ENCODE assay signal across 26 cellular contexts in genomic region chr12:6122211-6122610, GRCh38. TPM values are rescaled to one million over a fixed set of nuclear protein-coding genes. Genes with fewer than 3 reads are reported as not detected.
DNase-seq lines count a peak whose midpoint lies in the region; ATAC-seq and TF ChIP-seq lines count a peak whose summit lies in the region.
"Had no signal": no experiment of that assay in that cellular context is flagged by ENCODE, and none has a peak within 500 bp of the region (broad histone marks: within the 10 kb centered on the region; RNA-seq: fewer than 3 reads in every experiment).

No MANE protein-coding gene starts in this region.

- intact Hi-C loops in stomach (cut with DNase I; ENCODE audit: low total_unique reads) = no loop called here

- DNase-seq in caudate nucleus (lab: John Stamatoyannopoulos, UW) (no peak), epithelial cell of proximal tubule (ENCODE audit: low read depth) (peak; percentile 12), mesenteric fat pad (ENCODE audit: low spot score) (peak; percentile 33), stomach (no peak), UCSD-AML1 (lab: John Stamatoyannopoulos, UW; ENCODE audit: unreplicated experiment) (no peak), osteocyte (ENCODE audit: extremely low spot score, unreplicated experiment) (no peak)
- DNase-seq: activated CD4-positive, alpha-beta T cell treated with anti-CD3 and anti-CD28 coated beads for 36 hours; activated CD8-positive, alpha-beta memory T cell treated with anti-CD3 and anti-CD28 coated beads for 24 hours; activated effector memory CD4-positive, alpha-beta T cell treated with anti-CD3 and anti-CD28 coated beads, Interleukin-2, amount 50 U/mL, for 16 hours; activated naive CD8-positive, alpha-beta T cell treated with anti-CD3 and anti-CD28 coated beads, Interleukin-2, amount 10 ng/mL, durations not matched to agents 7 days and 5 days; NCI-H1092; NCI-H187; NCI-H2171 treated with DMSO at 0.1 percent for 48 hours; NCI-H510A treated with DMSO at 0.1 percent for 48 hours; NK-92 treated with Interleukin-12 subunit alpha and Interleukin-12 subunit beta, amount 100 ng/mL, for 24 hours; pancreas; PC-3; SHP77; stimulated activated CD4-positive, alpha-beta T cell treated with anti-CD3 and anti-CD28 coated beads, Interleukin-2, amount 100 ng/mL, for 24 hours had no signal

- H3K27me3 ChIP-seq in stomach = no peaks in the 10 kb centered on the region
- H3K27me3 ChIP-seq: BLaER1 treated with 17β-estradiol and CSF1 and Interleukin-3, amounts not matched to agents 10 nM and 100 nM; hepatocyte; pancreas had no signal

- no peak overlapping the region for H3K4me3 ChIP-seq in epithelial cell of proximal tubule (ENCODE audit: low read depth, low read length)
- peak overlapping the region in 3 of 4 donors; percentile 6 to 20 (median 15) for H3K4me3 ChIP-seq in stomach
- H3K4me3 ChIP-seq: BLaER1 treated with 17β-estradiol and CSF1 and Interleukin-3, amounts not matched to agents 10 nM and 100 nM; hepatocyte; pancreas had no signal

- H3K4me1 Mint-ChIP-seq in osteocyte (ENCODE audit: unreplicated experiment) = peaks cover 2% of the 10 kb centered on the region
- H3K4me1 Mint-ChIP-seq: activated CD4-positive, alpha-beta T cell treated with anti-CD3 and anti-CD28 coated beads for 36 hours; activated naive CD8-positive, alpha-beta T cell treated with anti-CD3 and anti-CD28 coated beads, Interleukin-2, amount 10 ng/mL, durations not matched to agents 7 days and 5 days had no signal

- TF ChIP-seq CTCF in epithelial cell of proximal tubule (conservative IDR thresholded peaks at IDR 0.05; ENCODE audit: low read depth, low read length) (no peak), stomach (IDR thresholded peaks at IDR 0.05) (no peak), osteocyte (IDR thresholded peaks at IDR 0.05) (no peak)

- no peak overlapping the region for H3K4me3 Mint-ChIP-seq in osteocyte (ENCODE audit: unreplicated experiment)
- H3K4me3 Mint-ChIP-seq: activated CD4-positive, alpha-beta T cell treated with anti-CD3 and anti-CD28 coated beads for 36 hours; activated naive CD8-positive, alpha-beta T cell treated with anti-CD3 and anti-CD28 coated beads, Interleukin-2, amount 10 ng/mL, durations not matched to agents 7 days and 5 days; T-helper 2 cell treated with Interferon-gamma antibody and Interleukin-4, amounts not matched to agents 5 μg/mL and 100 μg/mL, for 36 hours had no signal

- no peak for TF ChIP-seq EP300 in stomach (IDR thresholded peaks at IDR 0.05)

- no peaks in the 10 kb centered on the region for H3K9me3 ChIP-seq in stomach
- H3K9me3 ChIP-seq: BLaER1 treated with 17β-estradiol and CSF1 and Interleukin-3, amounts not matched to agents 10 nM and 100 nM; pancreas had no signal

- H3K9me3 Mint-ChIP-seq in osteocyte (ENCODE audit: unreplicated experiment) = no peaks in the 10 kb centered on the region
- H3K9me3 Mint-ChIP-seq: activated naive CD8-positive, alpha-beta T cell treated with anti-CD3 and anti-CD28 coated beads, Interleukin-2, amount 10 ng/mL, durations not matched to agents 7 days and 5 days; T-helper 2 cell treated with Interferon-gamma antibody and Interleukin-4, amounts not matched to agents 5 μg/mL and 100 μg/mL, for 36 hours had no signal

- no peaks in the 10 kb centered on the region for H3K36me3 ChIP-seq in stomach
- H3K36me3 ChIP-seq: BLaER1 treated with 17β-estradiol and CSF1 and Interleukin-3, amounts not matched to agents 10 nM and 100 nM; pancreas had no signal

- WGBS in stomach, 5 donors = 83 to 93% (median 92%) methylated on average over 5 of the region's 5 CpGs

- no peaks in the 10 kb centered on the region for H3K36me3 Mint-ChIP-seq in osteocyte (ENCODE audit: unreplicated experiment)
- H3K36me3 Mint-ChIP-seq: activated naive CD8-positive, alpha-beta T cell treated with anti-CD3 and anti-CD28 coated beads, Interleukin-2, amount 10 ng/mL, durations not matched to agents 7 days and 5 days had no signal

- no peaks in the 10 kb centered on the region for H3K4me1 ChIP-seq in stomach
- H3K4me1 ChIP-seq: BLaER1 treated with 17β-estradiol and CSF1 and Interleukin-3, amounts not matched to agents 10 nM and 100 nM; pancreas had no signal

- H3K27ac ChIP-seq in caudate nucleus (ENCODE audit: low read depth, low read length) (peak overlapping the region; percentile 73), stomach (peak overlapping the region in 3 of 5 donors; percentile 44 to 63 (median 57))
- H3K27ac ChIP-seq: BLaER1 treated with 17β-estradiol and CSF1 and Interleukin-3, amounts not matched to agents 10 nM and 100 nM; epithelial cell of prostate; hepatocyte; pancreas had no signal

- no peaks in the 10 kb centered on the region for H3K27me3 Mint-ChIP-seq in osteocyte (ENCODE audit: unreplicated experiment)
- H3K27me3 Mint-ChIP-seq: activated CD4-positive, alpha-beta T cell treated with anti-CD3 and anti-CD28 coated beads for 36 hours had no signal

- no peak overlapping the region for H3K27ac Mint-ChIP-seq in osteocyte (ENCODE audit: unreplicated experiment)
- H3K27ac Mint-ChIP-seq: activated CD4-positive, alpha-beta T cell treated with anti-CD3 and anti-CD28 coated beads for 36 hours; activated naive CD8-positive, alpha-beta T cell treated with anti-CD3 and anti-CD28 coated beads, Interleukin-2, amount 10 ng/mL, durations not matched to agents 7 days and 5 days; T-helper 2 cell treated with Interferon-gamma antibody and Interleukin-4, amounts not matched to agents 5 μg/mL and 100 μg/mL, for 36 hours had no signal

- ATAC-seq in HG03108 (IDR thresholded peaks at IDR 0.05; ENCODE audit: unreplicated experiment) = no peak
- no peak for ATAC-seq in HG03280 (IDR thresholded peaks at IDR 0.05; ENCODE audit: unreplicated experiment)
- ATAC-seq: activated CD4-positive, alpha-beta T cell treated with anti-CD3 and anti-CD28 coated beads for 36 hours; pancreas; PC-3 had no signal

- no peak for TF ChIP-seq POLR2A in stomach (IDR thresholded peaks at IDR 0.05)

RNA-seq across cellular contexts. Expression of gene VWF, which starts 2.3 kb away (rescaled TPM):
- total RNA-seq in epithelial cell of proximal tubule (0.06 and 0.07 TPM in 2 replicates), mesenteric fat pad (733 TPM), stomach (100 to 1,000 TPM in 1 of 5 donors, 10 to 100 TPM in 4; 49.0 to 103 (median 69.6) TPM), osteocyte (0.13 and 0.31 TPM in 2 replicates)
- 10 to 100 TPM in 1 of 3 donors, 1 to 10 TPM in 2; 3.1 to 22.7 (median 3.2) TPM for polyA plus RNA-seq in stomach
- total RNA-seq: PC-3 had no signal
- polyA plus RNA-seq: neural cell had no signal

Comparison
In these comparisons a context has a peak if more than half of its experiments do, and no peak if none do; other contexts are left out.
1. DNase-seq: peak in epithelial cell of proximal tubule (single experiment) and mesenteric fat pad (single experiment); none in caudate nucleus (0 of 61), stomach (single experiment), UCSD-AML1 (single experiment) and osteocyte (single experiment).
2. RNA of gene VWF, which starts 2.3 kb away (total RNA-seq): 733 TPM in mesenteric fat pad (single experiment) and 49.0 to 103 TPM in stomach; 0.13 to 0.31 TPM in osteocyte and 0.06 to 0.07 TPM in epithelial cell of proximal tubule; every median in the first group is over 10 times any median in the second.